Comparison of ENCODE assay signal across 8 cellular contexts in genomic region chr16:68448360-68448970, GRCh38. TPM values are rescaled to one million over a fixed set of nuclear protein-coding genes. Genes with fewer than 3 reads are reported as not detected.
DNase-seq lines count a peak whose midpoint lies in the region; ATAC-seq, FAIRE-seq and TF ChIP-seq lines count a peak whose summit lies in the region.

SMPD3 (minus strand) TSS chr16:68448508; CDS start chr16:68372181, 76,327 bp downstream.

- peak within 1 kb of the TSS; percentile 47; the same call in 1 of the 2 replicates for H3K4me3 ChIP-seq in PC-9

- H3K9me3 ChIP-seq in PC-9 (ENCODE audit: insufficient read depth, low read depth), result no peaks in the 10 kb centered on the region

- DNase-seq in D721Med (ENCODE audit: insufficient read length, low spot score), result peak; percentile 64
- peak; percentile 86 to 93 for DNase-seq in PC-9
- DNase-seq in activated T-cell treated with anti-CD3 and anti-CD28 coated beads, Interleukin-2, amount 50 U/mL, for 4 hours, result peak; percentile 97
- peak; percentile 99 for DNase-seq in mucosa of gallbladder (ENCODE audit: low spot score)
- DNase-seq in stimulated activated CD8-positive, alpha-beta memory T cell treated with anti-CD3 and anti-CD28 coated beads, Interleukin-2, amount 100 ng/mL, for 48 hours (ENCODE audit: low read depth in 2 of 2), result peak; percentile 98 to 99

- CTCF ChIA-PET in PC-9 (lab: Charles Lee), result no interaction called here

- peak; percentile 88 for ATAC-seq in GM21619 (IDR thresholded peaks at IDR 0.05; ENCODE audit: unreplicated experiment)
- peak; percentile 97 to 98 for ATAC-seq in activated T-cell treated with anti-CD3 and anti-CD28 coated beads, Interleukin-2, amount 50 U/mL, for 4 hours
- peak; percentile 96 for ATAC-seq in esophagus mucosa

- no peak within 1 kb of the TSS for H3K27ac ChIP-seq in PC-9

- POLR2A ChIA-PET in PC-9 (lab: Charles Lee; ENCODE audit: unreplicated experiment), result interaction anchor here (0.5 kb wide), 1 partner anchor 204 kb away, joined by 12 read pairs; no protein-coding TSS in a partner anchor

- TF ChIP-seq RAD21 in Ishikawa (IDR thresholded peaks at IDR 0.05; ENCODE audit: low read depth), result no peak

- peaks cover 19% of the 10 kb centered on the region for H3K4me1 Mint-ChIP-seq in activated T-cell treated with anti-CD3 and anti-CD28 coated beads, Interleukin-2, amount 50 U/mL, for 4 hours (ENCODE audit: low read depth)

- no peaks in the 10 kb centered on the region for H3K79me2 ChIP-seq in PC-9 (ENCODE audit: low read depth)

- H3K36me3 Mint-ChIP-seq in activated T-cell treated with anti-CD3 and anti-CD28 coated beads, Interleukin-2, amount 50 U/mL, for 4 hours (ENCODE audit: insufficient read depth), result no peaks in the 10 kb centered on the region

- peaks cover 30% of the 10 kb centered on the region for H3K4me1 ChIP-seq in PC-9 (replicated peaks; ENCODE audit: insufficient read depth)

- no peaks in the 10 kb centered on the region for H3K9me3 Mint-ChIP-seq in activated T-cell treated with anti-CD3 and anti-CD28 coated beads, Interleukin-2, amount 50 U/mL, for 4 hours

- H3K4me2 ChIP-seq in PC-9, result peak within 1 kb of the TSS; percentile 32

- H2AFZ ChIP-seq in PC-9, result no peak within 1 kb of the TSS

- no peaks in the 10 kb centered on the region for H3K27me3 ChIP-seq in PC-9 (ENCODE audit: insufficient read depth, low read depth)

- no peaks in the 10 kb centered on the region for H4K20me1 ChIP-seq in PC-9 (ENCODE audit: insufficient read depth)

- no peaks in the 10 kb centered on the region for H3K9me2 ChIP-seq in PC-9 (ENCODE audit: insufficient read depth)

- BruUV-seq in PC-9 (replicated peaks; lab: Mats Ljungman, UMichigan), result no TSS peak

- intact Hi-C loops in PC-9 (cut with micrococcal nuclease; ENCODE audit: unreplicated experiment), result no loop called here

- H3K4me3 Mint-ChIP-seq in activated T-cell treated with anti-CD3 and anti-CD28 coated beads, Interleukin-2, amount 50 U/mL, for 4 hours, result peak within 1 kb of the TSS; percentile 79

- no peak for TF ChIP-seq CTCF in D721Med (IDR thresholded peaks at IDR 0.05; ENCODE audit: insufficient read depth, missing control alignments)
- TF ChIP-seq CTCF in PC-9 (conservative IDR thresholded peaks at IDR 0.05), result no peak

- no peak for TF ChIP-seq EP300 in Ishikawa (IDR thresholded peaks at IDR 0.05; ENCODE audit: borderline replicate concordance)

- no peak for FAIRE-seq in D721Med (lab: Jason Lieb, UNC)

- H3K36me3 ChIP-seq in PC-9 (ENCODE audit: low read depth), result no peaks in the 10 kb centered on the region

- H3F3A ChIP-seq in PC-9 (ENCODE audit: insufficient read depth, low read depth), result no peaks in the 10 kb centered on the region

- peaks cover 27% of the 10 kb centered on the region for H3K27me3 Mint-ChIP-seq in activated T-cell treated with anti-CD3 and anti-CD28 coated beads, Interleukin-2, amount 50 U/mL, for 4 hours (ENCODE audit: low read depth)

TF ChIP-seq in Ishikawa, 13 proteins besides CTCF, POLR2A, EP300 and RAD21:
- TF ChIP-seq TCF12 (IDR thresholded peaks at IDR 0.05; ENCODE audit: low read depth) (peak; percentile 58; the same call in 1 of the 2 replicates), FOXM1 (IDR thresholded peaks at IDR 0.05; ENCODE audit: borderline replicate concordance, low read depth) (no peak), MAX (IDR thresholded peaks at IDR 0.05) (peak; percentile 25; the same call in 1 of the 2 replicates), TEAD4 (IDR thresholded peaks at IDR 0.05) (no peak), EGR1 (IDR thresholded peaks at IDR 0.05) (peak; percentile 49; the same call in 1 of the 2 replicates), CEBPB (IDR thresholded peaks at IDR 0.05) (no peak), NFIC (IDR thresholded peaks at IDR 0.05) (no peak), USF1 (IDR thresholded peaks at IDR 0.05) (no peak), CREB1 (IDR thresholded peaks at IDR 0.05; ENCODE audit: low read depth) (peak; percentile 54; the same call in 1 of the 2 replicates), TAF1 (IDR thresholded peaks at IDR 0.05; ENCODE audit: low read depth) (no peak), ZBTB7A (IDR thresholded peaks at IDR 0.05; ENCODE audit: low read depth) (no peak), YY1 (IDR thresholded peaks at IDR 0.05; ENCODE audit: low read depth) (0 out of 2 replicates have a peak, but pooled peaks have one; percentile 13)
- TF ChIP-seq, protein P1, sequence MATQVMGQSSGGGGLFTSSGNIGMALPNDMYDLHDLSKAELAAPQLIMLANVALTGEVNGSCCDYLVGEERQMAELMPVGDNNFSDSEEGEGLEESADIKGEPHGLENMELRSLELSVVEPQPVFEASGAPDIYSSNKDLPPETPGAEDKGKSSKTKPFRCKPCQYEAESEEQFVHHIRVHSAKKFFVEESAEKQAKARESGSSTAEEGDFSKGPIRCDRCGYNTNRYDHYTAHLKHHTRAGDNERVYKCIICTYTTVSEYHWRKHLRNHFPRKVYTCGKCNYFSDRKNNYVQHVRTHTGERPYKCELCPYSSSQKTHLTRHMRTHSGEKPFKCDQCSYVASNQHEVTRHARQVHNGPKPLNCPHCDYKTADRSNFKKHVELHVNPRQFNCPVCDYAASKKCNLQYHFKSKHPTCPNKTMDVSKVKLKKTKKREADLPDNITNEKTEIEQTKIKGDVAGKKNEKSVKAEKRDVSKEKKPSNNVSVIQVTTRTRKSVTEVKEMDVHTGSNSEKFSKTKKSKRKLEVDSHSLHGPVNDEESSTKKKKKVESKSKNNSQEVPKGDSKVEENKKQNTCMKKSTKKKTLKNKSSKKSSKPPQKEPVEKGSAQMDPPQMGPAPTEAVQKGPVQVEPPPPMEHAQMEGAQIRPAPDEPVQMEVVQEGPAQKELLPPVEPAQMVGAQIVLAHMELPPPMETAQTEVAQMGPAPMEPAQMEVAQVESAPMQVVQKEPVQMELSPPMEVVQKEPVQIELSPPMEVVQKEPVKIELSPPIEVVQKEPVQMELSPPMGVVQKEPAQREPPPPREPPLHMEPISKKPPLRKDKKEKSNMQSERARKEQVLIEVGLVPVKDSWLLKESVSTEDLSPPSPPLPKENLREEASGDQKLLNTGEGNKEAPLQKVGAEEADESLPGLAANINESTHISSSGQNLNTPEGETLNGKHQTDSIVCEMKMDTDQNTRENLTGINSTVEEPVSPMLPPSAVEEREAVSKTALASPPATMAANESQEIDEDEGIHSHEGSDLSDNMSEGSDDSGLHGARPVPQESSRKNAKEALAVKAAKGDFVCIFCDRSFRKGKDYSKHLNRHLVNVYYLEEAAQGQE (IDR thresholded peaks at IDR 0.05; ENCODE audit: low read depth), result peak; percentile 88

RNA-seq across cellular contexts. Expression of gene SMPD3, which starts in this region (rescaled TPM):
- total RNA-seq in PC-9 (2021), result 0.30 and 0.94 TPM in 2 replicates
- under 1 TPM; 0.24 to 0.71 (median 0.40) TPM for total RNA-seq in activated T-cell treated with anti-CD3 and anti-CD28 coated beads, Interleukin-2, amount 50 U/mL, for 4 hours
- 0.52 TPM for total RNA-seq in esophagus mucosa
- total RNA-seq in mucosa of gallbladder, result 225 TPM

Comparison
In these comparisons a context has a peak if more than half of its experiments do, and no peak if none do; other contexts are left out.
1. RNA of gene SMPD3 (total RNA-seq): 225 TPM in mucosa of gallbladder (single experiment); 0.30 to 0.94 TPM in PC-9, 0.52 TPM in esophagus mucosa (single experiment) and 0.24 to 0.71 TPM in activated T-cell treated with anti-CD3 and anti-CD28 coated beads, Interleukin-2, amount 50 U/mL, for 4 hours; every median in the first group is over 100 times any median in the second.
2. Peak in DNase-seq, H3K4me3 ChIP-seq and H3K4me2 ChIP-seq in PC-9; RNA of the gene not detected or under 1 TPM.
3. Peak in DNase-seq and ATAC-seq in activated T-cell treated with anti-CD3 and anti-CD28 coated beads, Interleukin-2, amount 50 U/mL, for 4 hours; RNA of the gene not detected or under 1 TPM.
4. Peak in ATAC-seq in esophagus mucosa; RNA of the gene not detected or under 1 TPM.
5. Peak in every context shown above with its lines, with median percentiles within 50 percentile points of each other: DNase-seq and ATAC-seq.